In genomic region chr9:133671371-133671770, GRCh38 we compare ENCODE assay signal across 12 cellular contexts. TPM values are rescaled to one million over a fixed set of nuclear protein-coding genes. Genes with fewer than 3 reads are reported as not detected.
"Had no signal": no experiment of that assay in that cellular context is flagged by ENCODE, and none has a peak within 500 bp of the region (broad histone marks: within the 10 kb centered on the region; RNA-seq: fewer than 3 reads in every experiment).

No MANE protein-coding gene starts in this region.

- H3K4me1 ChIP-seq: HAP-1 had no signal

- H3K9me3 ChIP-seq: HAP-1 had no signal

- ATAC-seq: HCT116, HepG2 had no signal

- H3K27ac ChIP-seq: GM23248, HL-60 had no signal

- DNase-seq: GM23248, GOT3, H7, HFFc6, KBM-7 had no signal

- H2AFZ ChIP-seq: GM23248 had no signal

- H3K36me3 ChIP-seq: HAP-1 had no signal

- H3K9me3 Mint-ChIP-seq: IgD-negative memory B cell had no signal

- H3K9ac ChIP-seq: GM23248 had no signal

- H3K4me3 Mint-ChIP-seq: HFFc6, IgD-negative memory B cell had no signal

- H3K36me3 Mint-ChIP-seq: IgD-negative memory B cell had no signal

- H3K4me3 ChIP-seq: GM23248, HAP-1 had no signal

- H3K27ac Mint-ChIP-seq: HFFc6, IgD-negative memory B cell had no signal

RNA-seq across cellular contexts. Expression of gene DBH, which starts 35.2 kb away (rescaled TPM):
- total RNA-seq: GM23248, H4, HepG2, HFFc6, HT1080 had no signal
- polyA plus RNA-seq: GM23248, HepG2, IgD-negative memory B cell had no signal
